2 cellular contexts compared by ENCODE assay signal in the genomic region with DNA sequence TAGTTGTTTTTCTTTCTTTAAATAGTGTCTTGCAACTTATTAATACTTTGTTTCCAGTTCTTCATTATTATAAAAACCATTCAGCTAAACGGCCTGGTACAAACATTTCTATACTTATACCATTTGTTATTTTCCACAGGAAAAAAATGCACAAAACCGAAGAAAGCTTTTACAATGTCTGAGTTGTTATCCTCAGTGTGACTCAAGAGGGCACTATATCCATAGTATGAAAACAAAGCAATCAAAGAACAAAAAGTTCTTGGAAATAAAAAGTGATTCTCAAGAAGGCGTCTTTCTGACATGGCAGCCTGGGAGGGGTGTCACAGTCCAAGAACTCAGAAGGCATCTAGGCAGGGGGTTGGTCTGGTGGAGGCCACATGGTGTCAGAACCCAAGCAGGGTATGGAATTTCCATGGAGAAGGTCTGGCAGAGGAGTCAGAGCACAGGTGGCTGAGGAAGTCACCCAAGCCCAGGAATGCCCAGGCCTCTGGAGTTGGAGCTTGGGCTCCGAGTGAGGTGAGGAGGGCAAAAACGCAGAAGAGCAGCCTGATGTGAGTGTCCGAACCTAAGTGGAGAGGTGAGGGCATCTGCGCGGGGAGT.
TF ChIP-seq lines count a peak whose summit lies in the region.

No MANE protein-coding gene starts in this region.

TF ChIP-seq in HepG2, 621 proteins besides CTCF, POLR2A, EP300 and RAD21:
- TF ChIP-seq U2AF1 (optimal IDR thresholded peaks at IDR 0.05; ENCODE audit: low read depth, low read length) (no peak), NAIF1 (CRISPR knock-in tag; IDR thresholded peaks at IDR 0.05; ENCODE audit: borderline replicate concordance) (no peak), ZNF879 (CRISPR knock-in tag; IDR thresholded peaks at IDR 0.05) (no peak), ZNF747 (CRISPR knock-in tag; IDR thresholded peaks at IDR 0.05; ENCODE audit: borderline replicate concordance) (no peak), ZSCAN29 (CRISPR knock-in tag; conservative IDR thresholded peaks at IDR 0.05) (no peak), JUND (CRISPR knock-in tag; IDR thresholded peaks at IDR 0.05) (no peak)
- TF ChIP-seq, protein P1, sequence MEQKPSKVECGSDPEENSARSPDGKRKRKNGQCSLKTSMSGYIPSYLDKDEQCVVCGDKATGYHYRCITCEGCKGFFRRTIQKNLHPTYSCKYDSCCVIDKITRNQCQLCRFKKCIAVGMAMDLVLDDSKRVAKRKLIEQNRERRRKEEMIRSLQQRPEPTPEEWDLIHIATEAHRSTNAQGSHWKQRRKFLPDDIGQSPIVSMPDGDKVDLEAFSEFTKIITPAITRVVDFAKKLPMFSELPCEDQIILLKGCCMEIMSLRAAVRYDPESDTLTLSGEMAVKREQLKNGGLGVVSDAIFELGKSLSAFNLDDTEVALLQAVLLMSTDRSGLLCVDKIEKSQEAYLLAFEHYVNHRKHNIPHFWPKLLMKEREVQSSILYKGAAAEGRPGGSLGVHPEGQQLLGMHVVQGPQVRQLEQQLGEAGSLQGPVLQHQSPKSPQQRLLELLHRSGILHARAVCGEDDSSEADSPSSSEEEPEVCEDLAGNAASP (CRISPR knock-in tag; IDR thresholded peaks at IDR 0.05; ENCODE audit: borderline replicate concordance): no peak

TF ChIP-seq in endothelial cell of umbilical vein, 7 proteins besides CTCF, POLR2A, EP300 and RAD21:
- TF ChIP-seq JUN (IDR thresholded peaks at IDR 0.05; ENCODE audit: borderline replicate concordance, insufficient read depth, insufficient read length, low read depth) (no peak), POLR2AphosphoS5 (IDR thresholded peaks at IDR 0.05; ENCODE audit: insufficient read depth, low read depth, low read length) (no peak), GATA2 (IDR thresholded peaks at IDR 0.05; ENCODE audit: insufficient read depth, insufficient read length, low read depth, low read length) (no peak), EZH2 (IDR thresholded peaks at IDR 0.05; ENCODE audit: borderline replicate concordance, low read depth, low read length, severe bottlenecking) (no peak)
